In the genomic region with DNA sequence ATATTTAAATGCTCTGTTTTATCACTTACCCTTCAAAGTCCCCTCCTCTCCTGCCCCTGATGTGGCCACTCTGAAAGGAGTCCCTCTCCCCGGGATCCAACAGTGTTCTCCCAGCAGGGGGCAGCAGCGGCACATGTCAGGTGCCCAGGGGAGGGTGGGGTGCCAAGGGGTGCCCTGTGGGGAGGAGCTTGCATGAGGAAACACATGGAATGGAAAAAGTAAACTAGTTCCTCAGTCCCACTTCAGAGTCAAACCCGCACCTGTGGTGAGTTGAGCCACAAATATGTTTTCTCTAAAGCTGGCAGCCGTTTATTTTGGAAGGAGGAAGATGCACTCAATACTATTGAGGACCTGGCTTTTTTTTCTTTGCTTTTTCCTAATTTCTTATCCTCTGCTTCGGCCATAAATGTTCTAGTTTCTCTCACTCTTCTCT, we compare ENCODE assay signal across 8 cellular contexts. TPM values are rescaled to one million over a fixed set of nuclear protein-coding genes. Genes with fewer than 3 reads are reported as not detected.
DNase-seq lines count a peak whose midpoint lies in the region; ATAC-seq, FAIRE-seq and TF ChIP-seq lines count a peak whose summit lies in the region.

No MANE protein-coding gene starts in this region.

- no peaks in the 10 kb centered on the region for H3K36me3 ChIP-seq in kidney (ENCODE audit: control insufficient read depth in 1 of 2, insufficient read depth in 2 of 2, low read length in 2 of 2)

- H3K4me3 ChIP-seq in cardiac fibroblast (replicated peaks in 1 of 2; ENCODE audit: low read depth in 2 of 2, low read length in 2 of 2) (no peak overlapping the region), kidney (ENCODE audit: low read length in 2 of 2) (no peak overlapping the region)

- H3K9me3 ChIP-seq in kidney (ENCODE audit: control insufficient read depth in 1 of 2, low read length in 2 of 2): no peaks in the 10 kb centered on the region

- FAIRE-seq in kidney (lab: Jason Lieb, UNC): no peak

- H3K4me1 ChIP-seq in kidney (ENCODE audit: control insufficient read depth in 1 of 2, insufficient read depth in 1 of 2, low read depth in 1 of 2, low read length in 2 of 2): peaks cover 0 to 3% of the 10 kb centered on the region in 2 donors

- intact Hi-C loops in kidney (cut with DNase I): no loop called here

- H3K9ac ChIP-seq in kidney (ENCODE audit: low read length in 2 of 2): no peak overlapping the region

- no peak overlapping the region for H3K27ac ChIP-seq in kidney (ENCODE audit: low read depth in 2 of 2, low read length in 2 of 2)

- ATAC-seq in GM18511 (IDR thresholded peaks at IDR 0.05; ENCODE audit: unreplicated experiment): peak; percentile 65
- ATAC-seq in HG03342 (IDR thresholded peaks at IDR 0.05; ENCODE audit: unreplicated experiment): peak; percentile 76

- DNase-seq in 8988T: peak; percentile 89
- DNase-seq in NCI-H510A (lab: John Stamatoyannopoulos, UW): peak; percentile 82
- DNase-seq in activated CD4-positive, CD25-positive, alpha-beta regulatory T cell treated with anti-CD3 and anti-CD28 coated beads, Interleukin-2, amount 50 U/mL, for 72 hours: peak; percentile 95
- peak; percentile 81 to 87 for DNase-seq in cardiac fibroblast (ENCODE audit: low read depth in 2 of 2)
- peak; percentile 95 for DNase-seq in kidney
- peak; percentile 97 to 98 for DNase-seq in stimulated activated CD4-positive, alpha-beta T cell treated with anti-CD3 and anti-CD28 coated beads, Interleukin-2, amount 100 ng/mL, for 24 hours

- peak; percentile 90 for TF ChIP-seq CTCF in cardiac fibroblast (IDR thresholded peaks at IDR 0.05; ENCODE audit: low read depth, low read length)
- peak; percentile 51 for TF ChIP-seq CTCF in kidney (IDR thresholded peaks at IDR 0.05; ENCODE audit: borderline replicate concordance, extremely low read depth, insufficient read depth)

RNA-seq across cellular contexts. Expression of gene NRROS, which starts 30.1 kb away (rescaled TPM):
- 11.6 TPM for total RNA-seq in kidney
- polyA plus RNA-seq in kidney (ENCODE audit: insufficient read depth, low read depth, low replicate concordance): 2.0 TPM

RNA-seq across cellular contexts. Expression of gene FBXO45, which starts 40.9 kb away (rescaled TPM):
- 7.0 TPM for total RNA-seq in kidney
- polyA plus RNA-seq in kidney (ENCODE audit: insufficient read depth, low read depth, low replicate concordance): 2.5 TPM

RNA-seq across cellular contexts. Expression of gene WDR53, which starts 41.0 kb away (rescaled TPM):
- 12.3 TPM for total RNA-seq in kidney
- polyA plus RNA-seq in kidney (ENCODE audit: insufficient read depth, low read depth, low replicate concordance): 9.0 TPM
